8 cellular contexts compared by ENCODE assay signal in the genomic region with DNA sequence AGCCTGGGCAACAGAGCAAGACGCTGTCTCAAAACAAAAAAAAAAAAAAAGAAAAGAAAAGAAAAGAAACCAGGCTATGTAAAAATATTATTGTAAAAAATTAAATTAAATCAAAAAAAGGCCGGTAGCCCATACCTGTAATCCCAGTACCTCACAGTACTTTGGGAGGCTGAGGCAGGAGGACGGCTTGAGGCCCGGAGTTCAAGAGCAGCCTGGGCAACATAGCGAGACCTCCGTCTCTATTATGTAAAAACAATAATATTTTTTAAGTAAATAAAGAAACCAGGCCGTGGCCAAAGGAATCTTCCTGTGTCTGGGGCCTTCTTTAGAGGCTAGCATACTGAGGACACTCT. TPM values are rescaled to one million over a fixed set of nuclear protein-coding genes. Genes with fewer than 3 reads are reported as not detected.
DNase-seq lines count a peak whose midpoint lies in the region; ATAC-seq and TF ChIP-seq lines count a peak whose summit lies in the region.

No MANE protein-coding gene starts in this region.

- H3K14ac ChIP-seq in H9 (ENCODE audit: insufficient read depth, low read length) = no peak overlapping the region

- H3K18ac ChIP-seq in H9 (ENCODE audit: insufficient read length, low read depth, low read length) = no peak overlapping the region

- no peak overlapping the region for H2AFZ ChIP-seq in H9 (ENCODE audit: low read length)

- H3K27ac Mint-ChIP-seq in H9 (peak overlapping the region in 1 of 3 experiments; percentile 91; a peak in 2 of 7 replicates), glutamatergic neuron (ENCODE audit: unreplicated experiment) (peak overlapping the region; percentile 73)
- peak overlapping the region; percentile 97 for H3K27ac Mint-ChIP-seq in activated CD4-positive, alpha-beta memory T cell treated with anti-CD3 and anti-CD28 coated beads for 36 hours

- no peaks in the 10 kb centered on the region for H3K79me1 ChIP-seq in H9 (ENCODE audit: insufficient read depth, low read depth, low read length, poor library complexity, severe bottlenecking)

- no peak overlapping the region for H2BK12ac ChIP-seq in H9 (ENCODE audit: insufficient read length, low read depth, low read length)

- no peak overlapping the region for H3K27ac ChIP-seq in H9 (ENCODE audit: insufficient read length, low read depth, low read length)

- no peak for ATAC-seq in HG03175 (IDR thresholded peaks at IDR 0.05; ENCODE audit: unreplicated experiment)

- POLR2A ChIA-PET in activated CD4-positive, alpha-beta memory T cell treated with anti-CD3 and anti-CD28 coated beads for 36 hours (lab: Charles Lee) = interaction anchor here (1.5 to 3.2 kb wide), 2 partner anchors 10 to 20 kb away, joined by 4 to 26 read pairs; no protein-coding TSS in a partner anchor

- H2BK120ac ChIP-seq in H9 (ENCODE audit: low read depth, low read length, poor library complexity, severe bottlenecking) = no peak overlapping the region

- no peak overlapping the region for H2AK5ac ChIP-seq in H9 (ENCODE audit: insufficient read length, low read length)

- TF ChIP-seq CTCF in H9 (conservative IDR thresholded peaks at IDR 0.05) (no peak), glutamatergic neuron (IDR thresholded peaks at IDR 0.05; ENCODE audit: partially characterized antibody, unreplicated experiment) (no peak)

- H3K4me2 ChIP-seq in H9 (ENCODE audit: insufficient read depth, insufficient read length, low read length) (peak overlapping the region; percentile 30), skeletal muscle satellite cell (ENCODE audit: low read length) (peak overlapping the region; percentile 100)

- H3K4me1 Mint-ChIP-seq in H9 (peaks cover 15 to 21% of the 10 kb centered on the region in 2 experiments), glutamatergic neuron (ENCODE audit: low read depth, unreplicated experiment) (peaks cover 7% of the 10 kb centered on the region)
- H3K4me1 Mint-ChIP-seq in activated CD4-positive, alpha-beta memory T cell treated with anti-CD3 and anti-CD28 coated beads for 36 hours (ENCODE audit: low read depth) = peaks cover 26% of the 10 kb centered on the region

- no peak overlapping the region for H4K91ac ChIP-seq in H9 (ENCODE audit: insufficient read length, low read depth, low read length)

- H3K4me1 ChIP-seq in H9 (ENCODE audit: insufficient read depth, low read length) (no peaks in the 10 kb centered on the region), skeletal muscle satellite cell (ENCODE audit: control insufficient read depth, insufficient read depth, low read length) (peaks cover 33% of the 10 kb centered on the region)

- no peak overlapping the region for H2BK15ac ChIP-seq in H9 (ENCODE audit: low read depth, low read length)

- H3K23ac ChIP-seq in H9 (ENCODE audit: insufficient read length, low read depth, low read length) = no peak overlapping the region

- H3K36me3 ChIP-seq in skeletal muscle satellite cell (ENCODE audit: insufficient read depth, low read length) = peaks cover 25% of the 10 kb centered on the region

- H3K9ac ChIP-seq in H9 (ENCODE audit: extremely low read depth, insufficient read length, low read length) (no peak overlapping the region), skeletal muscle satellite cell (ENCODE audit: low read depth, low read length) (peak overlapping the region; percentile 100)

- WGBS in H9 (ENCODE audit: extremely low coverage, insufficient read length, low lambda C conversion rate) = no CpG with 5 or more reads among the region's 7 CpGs

- H4K5ac ChIP-seq in H9 (ENCODE audit: insufficient read length, low read depth, low read length) = no peak overlapping the region

- no peaks in the 10 kb centered on the region for H4K20me1 ChIP-seq in H9 (ENCODE audit: control insufficient read depth, insufficient read depth, insufficient read length)

- peaks cover 2% of the 10 kb centered on the region; the same call in 1 of the 2 replicates for H3K27me3 Mint-ChIP-seq in H9 (ENCODE audit: low read depth)
- H3K27me3 Mint-ChIP-seq in activated CD4-positive, alpha-beta memory T cell treated with anti-CD3 and anti-CD28 coated beads for 36 hours = no peaks in the 10 kb centered on the region
- peaks cover 12% of the 10 kb centered on the region for H3K27me3 Mint-ChIP-seq in glutamatergic neuron (ENCODE audit: unreplicated experiment)

- no peaks in the 10 kb centered on the region for H3K79me2 ChIP-seq in H9 (ENCODE audit: insufficient read depth, low read length)

- peak overlapping the region; percentile 100 for H3K4me3 ChIP-seq in skeletal muscle satellite cell (ENCODE audit: low read length)

- CTCF ChIA-PET in activated CD4-positive, alpha-beta memory T cell treated with anti-CD3 and anti-CD28 coated beads for 36 hours (lab: Charles Lee) = interaction anchor here (0.9 to 5.6 kb wide), 4 partner anchors 12 to 34 kb away, joined by 3 to 37 read pairs (median 4); no protein-coding TSS in a partner anchor

- H3K56ac ChIP-seq in H9 (ENCODE audit: insufficient read length, low read depth, low read length) = no peak overlapping the region

- no peaks in the 10 kb centered on the region for H3K27me3 ChIP-seq in H9 (ENCODE audit: insufficient read depth, low read length)
- no peaks in the 10 kb centered on the region for H3K27me3 ChIP-seq in skeletal muscle satellite cell (ENCODE audit: control insufficient read depth, insufficient read depth, low read length)

- no peak overlapping the region for H2BK5ac ChIP-seq in H9 (ENCODE audit: insufficient read length, low read length)

- H3K23me2 ChIP-seq in H9 (ENCODE audit: insufficient read length, low read depth, low read length, poor library complexity, severe bottlenecking) = peaks cover 4% of the 10 kb centered on the region

- H3K36me3 Mint-ChIP-seq in H9 (ENCODE audit: insufficient read depth in 1 of 3, low read depth in 3 of 3) (peaks cover 13 to 24% (median 21%) of the 10 kb centered on the region in 3 experiments; a peak in 6 of 7 replicates), glutamatergic neuron (ENCODE audit: unreplicated experiment) (peaks cover 8% of the 10 kb centered on the region)
- H3K36me3 Mint-ChIP-seq in activated CD4-positive, alpha-beta memory T cell treated with anti-CD3 and anti-CD28 coated beads for 36 hours = peaks cover 23% of the 10 kb centered on the region

- H3K4me3 Mint-ChIP-seq in H9 (peak overlapping the region; percentile 96 to 99), glutamatergic neuron (ENCODE audit: unreplicated experiment) (peak overlapping the region; percentile 98)
- H3K4me3 Mint-ChIP-seq in activated CD4-positive, alpha-beta memory T cell treated with anti-CD3 and anti-CD28 coated beads for 36 hours = peak overlapping the region; percentile 92

- DNase-seq in H9 (no peak), glutamatergic neuron (no peak), NCI-H2196 (lab: John Stamatoyannopoulos, UW; ENCODE audit: unreplicated experiment) (no peak), NCI-H2081 treated with DMSO at 0.1 percent for 48 hours (lab: John Stamatoyannopoulos, UW) (no peak), anterior cingulate cortex (lab: John Stamatoyannopoulos, UW) (no peak)
- no peak for DNase-seq in activated CD4-positive, alpha-beta memory T cell treated with anti-CD3 and anti-CD28 coated beads for 36 hours

- intact Hi-C loops in activated CD4-positive, alpha-beta memory T cell treated with anti-CD3 and anti-CD28 coated beads for 36 hours (cut with micrococcal nuclease) = loop anchor here (1.0 to 10.0 kb wide), 4 partner anchors 11 to 494 kb away; partner anchors contain the start of genes COX6B1, ETV2 and ZNF565

- H3K4ac ChIP-seq in H9 (ENCODE audit: low read depth, low read length) = no peak overlapping the region

- H2BK20ac ChIP-seq in H9 (ENCODE audit: low read depth, low read length, poor library complexity, severe bottlenecking) = no peak overlapping the region

- H4K8ac ChIP-seq in H9 (replicated peaks; ENCODE audit: insufficient read length, low read depth, low read length) = no peak overlapping the region

- no peak overlapping the region for H3T11ph ChIP-seq in H9 (ENCODE audit: low read length)

- H3K9me3 ChIP-seq in H9 (ENCODE audit: control insufficient read depth, low read depth, low read length) (no peaks in the 10 kb centered on the region), skeletal muscle satellite cell (replicated peaks; ENCODE audit: low read length) (no peaks in the 10 kb centered on the region)

- H3K9me3 Mint-ChIP-seq in H9 (no peaks in the 10 kb centered on the region; a peak in 2 of 5 replicates), glutamatergic neuron (ENCODE audit: unreplicated experiment) (peaks cover 12% of the 10 kb centered on the region)
- no peaks in the 10 kb centered on the region for H3K9me3 Mint-ChIP-seq in activated CD4-positive, alpha-beta memory T cell treated with anti-CD3 and anti-CD28 coated beads for 36 hours

RNA-seq across cellular contexts. Expression of gene CAPNS1, which starts 0.8 kb away (rescaled TPM):
- total RNA-seq in H9 (2021) (379 and 399 TPM in 2 replicates), glutamatergic neuron (ENCODE audit: unreplicated experiment) (478 TPM)
- total RNA-seq in activated CD4-positive, alpha-beta memory T cell treated with anti-CD3 and anti-CD28 coated beads for 36 hours = 100 to 1,000 TPM; 430 to 447 TPM
- total RNA-seq in skeletal muscle satellite cell (2012; rRNA removed) = 257 and 281 TPM in 2 replicates

RNA-seq across cellular contexts. Expression of gene COX7A1, which starts 13.2 kb away (rescaled TPM):
- total RNA-seq in H9 (2021) (not detected in 2 replicates), glutamatergic neuron (ENCODE audit: unreplicated experiment) (62.3 TPM)
- not detected for total RNA-seq in activated CD4-positive, alpha-beta memory T cell treated with anti-CD3 and anti-CD28 coated beads for 36 hours
- 3.5 and 4.8 TPM in 2 replicates for total RNA-seq in skeletal muscle satellite cell (2012; rRNA removed)

RNA-seq across cellular contexts. Expression of gene TBCB, which starts 23.8 kb away (rescaled TPM):
- total RNA-seq in H9 (2021) = 203 and 216 TPM in 2 replicates
- 100 to 1,000 TPM; 134 to 137 TPM for total RNA-seq in activated CD4-positive, alpha-beta memory T cell treated with anti-CD3 and anti-CD28 coated beads for 36 hours
- 337 TPM for total RNA-seq in glutamatergic neuron (ENCODE audit: unreplicated experiment)
- 162 and 206 TPM in 2 replicates for total RNA-seq in skeletal muscle satellite cell (2012; rRNA removed)

RNA-seq across cellular contexts. Expression of gene POLR2I, which starts 24.4 kb away (rescaled TPM):
- total RNA-seq in H9 (2021) (145 and 146 TPM in 2 replicates), glutamatergic neuron (ENCODE audit: unreplicated experiment) (79.2 TPM)
- 10 to 100 TPM; 84.1 to 84.8 TPM for total RNA-seq in activated CD4-positive, alpha-beta memory T cell treated with anti-CD3 and anti-CD28 coated beads for 36 hours
- 42.3 and 53.5 TPM in 2 replicates for total RNA-seq in skeletal muscle satellite cell (2012; rRNA removed)

RNA-seq across cellular contexts. Expression of gene OVOL3, which starts 28.2 kb away (rescaled TPM):
- total RNA-seq in H9 (2021) (not detected in 2 replicates), glutamatergic neuron (ENCODE audit: unreplicated experiment) (not detected)
- not detected for total RNA-seq in activated CD4-positive, alpha-beta memory T cell treated with anti-CD3 and anti-CD28 coated beads for 36 hours
- not detected in 2 replicates for total RNA-seq in skeletal muscle satellite cell (2012; rRNA removed)

Comparison
In these comparisons a context has a peak if more than half of its experiments do, and no peak if none do; other contexts are left out.
1. RNA of gene COX7A1, which starts 13.2 kb away (total RNA-seq): 62.3 TPM in glutamatergic neuron (single experiment); not detected in H9 and not detected in activated CD4-positive, alpha-beta memory T cell treated with anti-CD3 and anti-CD28 coated beads for 36 hours; every median in the first group is over 10 times any median in the second.
2. Peak in every context shown above with its lines, with median percentiles within 50 percentile points of each other: H3K4me3 Mint-ChIP-seq.